Comparison of ENCODE assay signal across 10 cellular contexts in the genomic region with DNA sequence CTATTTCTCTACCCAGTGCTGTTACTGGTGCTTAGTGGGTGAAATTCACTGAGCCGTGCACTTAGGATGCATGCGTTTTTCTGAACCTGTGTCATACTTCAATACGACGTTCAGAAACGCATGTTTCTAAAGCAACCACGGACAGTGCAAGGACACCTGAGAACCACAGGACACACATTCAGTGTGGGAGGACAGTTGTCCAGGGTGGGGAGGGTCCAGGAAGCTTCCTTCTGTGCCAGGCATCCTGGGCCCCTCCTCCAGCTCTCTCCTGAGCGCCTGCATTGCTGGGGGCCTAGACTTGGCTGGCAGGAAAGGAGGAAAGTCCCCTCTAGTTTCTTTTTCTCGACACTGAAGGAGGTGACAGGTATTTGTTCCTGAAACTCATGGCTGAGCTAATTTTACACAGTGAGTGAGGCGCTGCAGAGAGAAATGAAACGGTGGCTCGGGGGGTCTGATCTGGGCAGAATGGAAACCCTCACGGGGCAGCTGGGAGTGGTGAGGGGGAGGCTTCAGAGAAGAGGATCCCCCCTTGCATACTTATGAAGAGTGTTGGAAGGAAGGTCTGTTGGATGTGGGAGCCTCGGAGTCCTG.
DNase-seq lines count a peak whose midpoint lies in the region; ATAC-seq lines count a peak whose summit lies in the region.
"Had no signal": no experiment of that assay in that cellular context is flagged by ENCODE, and none has a peak within 500 bp of the region (broad histone marks: within the 10 kb centered on the region; RNA-seq: fewer than 3 reads in every experiment).

No MANE protein-coding gene starts in this region.

- H3K4me1 ChIP-seq in CD8-positive, alpha-beta memory T cell (ENCODE audit: insufficient read depth, low read length), result peaks cover 6% of the 10 kb centered on the region
- H3K4me1 ChIP-seq: parathyroid adenoma had no signal

- no peak overlapping the region for H3K27ac ChIP-seq in CD8-positive, alpha-beta memory T cell (ENCODE audit: low read depth, low read length)
- H3K27ac ChIP-seq: parathyroid adenoma had no signal

- CTCF ChIA-PET in CD8-positive, alpha-beta memory T cell (lab: Charles Lee), result interaction anchor here (1.2 to 15.2 kb wide), 3 partner anchors 169 to 179 kb away, joined by 3 to 307 read pairs (median 8); no protein-coding TSS in a partner anchor

- peaks cover 24 to 47% (median 43%) of the 10 kb centered on the region in 3 donors for H3K4me1 Mint-ChIP-seq in CD8-positive, alpha-beta memory T cell
- H3K4me1 Mint-ChIP-seq in activated naive CD8-positive, alpha-beta T cell treated with anti-CD3 and anti-CD28 coated beads for 36 hours, result peaks cover 85% of the 10 kb centered on the region

- no peak for DNase-seq in CD8-positive, alpha-beta memory T cell
- DNase-seq in activated naive CD8-positive, alpha-beta T cell treated with anti-CD3 and anti-CD28 coated beads for 36 hours, result peak; percentile 67
- no peak for DNase-seq in COLO668 (lab: John Stamatoyannopoulos, UW; ENCODE audit: unreplicated experiment)
- no peak for DNase-seq in SW480 (ENCODE audit: low spot score)

- H3K4me3 Mint-ChIP-seq in CD8-positive, alpha-beta memory T cell, result peak overlapping the region in 5 of 7 donors; percentile 5 to 69 (median 52)
- H3K4me3 Mint-ChIP-seq in activated naive CD8-positive, alpha-beta T cell treated with anti-CD3 and anti-CD28 coated beads for 36 hours, result peak overlapping the region; percentile 65

- peaks cover 8 to 20% of the 10 kb centered on the region in 2 donors for H3K27me3 Mint-ChIP-seq in CD8-positive, alpha-beta memory T cell
- no peaks in the 10 kb centered on the region for H3K27me3 Mint-ChIP-seq in activated naive CD8-positive, alpha-beta T cell treated with anti-CD3 and anti-CD28 coated beads for 36 hours

- no peaks in the 10 kb centered on the region for H3K9me3 Mint-ChIP-seq in CD8-positive, alpha-beta memory T cell
- peaks cover 5% of the 10 kb centered on the region for H3K9me3 Mint-ChIP-seq in activated naive CD8-positive, alpha-beta T cell treated with anti-CD3 and anti-CD28 coated beads for 36 hours
- H3K9me3 Mint-ChIP-seq: CD4-positive, CD25-positive, alpha-beta regulatory T cell had no signal

- H3K27ac Mint-ChIP-seq in CD8-positive, alpha-beta memory T cell, result peak overlapping the region in 2 of 8 donors; percentile 7 to 43
- H3K27ac Mint-ChIP-seq in activated naive CD8-positive, alpha-beta T cell treated with anti-CD3 and anti-CD28 coated beads for 36 hours, result peak overlapping the region; percentile 98

- POLR2A ChIA-PET in CD8-positive, alpha-beta memory T cell (lab: Charles Lee), result no interaction called here

- no peaks in the 10 kb centered on the region for H3K9me3 ChIP-seq in CD8-positive, alpha-beta memory T cell (ENCODE audit: low read length)

- H3K27me3 ChIP-seq in CD8-positive, alpha-beta memory T cell (ENCODE audit: insufficient read depth, low read length, poor library complexity, severe bottlenecking), result peaks cover 4% of the 10 kb centered on the region

- no peaks in the 10 kb centered on the region for H3K36me3 ChIP-seq in CD8-positive, alpha-beta memory T cell (ENCODE audit: insufficient read depth, low read length)

- ATAC-seq in GM19035 (IDR thresholded peaks at IDR 0.05; ENCODE audit: unreplicated experiment), result peak; percentile 40
- peak; percentile 27 for ATAC-seq in HG03108 (IDR thresholded peaks at IDR 0.05; ENCODE audit: unreplicated experiment)
- ATAC-seq in HG03521 (IDR thresholded peaks at IDR 0.05; ENCODE audit: unreplicated experiment), result no peak
- ATAC-seq in HG02678 (IDR thresholded peaks at IDR 0.05; ENCODE audit: unreplicated experiment), result no peak

- no peaks in the 10 kb centered on the region for H3K36me3 Mint-ChIP-seq in CD8-positive, alpha-beta memory T cell
- H3K36me3 Mint-ChIP-seq in activated naive CD8-positive, alpha-beta T cell treated with anti-CD3 and anti-CD28 coated beads for 36 hours, result peaks cover 6% of the 10 kb centered on the region
- H3K36me3 Mint-ChIP-seq: CD4-positive, CD25-positive, alpha-beta regulatory T cell had no signal

- no peak overlapping the region for H3K4me3 ChIP-seq in CD8-positive, alpha-beta memory T cell (ENCODE audit: low read length)

Comparison
In these comparisons a context has a peak if more than half of its experiments do, and no peak if none do; other contexts are left out.
1. ATAC-seq: peak in GM19035 (single experiment) and HG03108 (single experiment); none in HG03521 (single experiment) and HG02678 (single experiment).